ENCODE assay signal across 1 cellular context in the genomic region with DNA sequence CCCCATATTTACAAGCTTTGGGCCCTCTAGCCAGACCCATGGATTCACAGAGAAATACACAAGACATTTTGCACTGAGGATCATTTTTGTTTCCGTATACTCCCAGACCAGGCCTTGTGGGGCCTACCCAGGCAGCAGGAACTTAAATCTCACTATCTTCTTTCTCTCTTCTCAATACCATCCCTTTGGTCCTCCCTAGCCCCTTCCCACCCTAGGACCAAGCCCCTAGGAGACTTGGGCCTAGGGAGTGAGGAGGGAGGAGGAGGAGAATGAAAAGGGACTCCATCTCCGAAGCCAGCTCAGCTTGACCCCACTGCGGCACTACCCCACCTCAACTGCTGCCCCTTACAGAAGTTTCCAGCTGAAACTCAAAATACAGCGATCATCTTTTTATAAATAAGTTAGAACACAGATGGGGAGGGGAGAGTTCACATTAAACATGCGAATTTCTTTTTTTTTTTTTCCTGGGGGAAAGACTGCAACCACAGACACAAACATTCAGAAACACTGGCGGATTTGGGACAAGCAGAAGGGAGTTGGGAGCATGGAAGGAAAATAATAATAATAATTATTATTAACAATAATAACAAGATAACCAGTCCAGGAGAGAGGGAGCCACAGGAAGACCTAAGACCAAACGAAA.
TF ChIP-seq lines count a peak whose summit lies in the region.

No MANE protein-coding gene starts in this region.

TF ChIP-seq in HEK293, 187 proteins besides CTCF, POLR2A, EP300 and RAD21:
- TF ChIP-seq ZNF623 (tag by site-specific recombination; IDR thresholded peaks at IDR 0.05) (no peak), IKZF3 (tag by site-specific recombination; IDR thresholded peaks at IDR 0.05) (no peak), GLIS1 (tag by site-specific recombination; IDR thresholded peaks at IDR 0.05) (no peak), WT1 (tag by site-specific recombination; IDR thresholded peaks at IDR 0.05) (no peak), KLF7 (tag by site-specific recombination; IDR thresholded peaks at IDR 0.05; ENCODE audit: borderline replicate concordance) (no peak), ZNF501 (tag by site-specific recombination; IDR thresholded peaks at IDR 0.05) (no peak), ZNF701 (tag by site-specific recombination; IDR thresholded peaks at IDR 0.05) (no peak), ZNF324 (tag by site-specific recombination; IDR thresholded peaks at IDR 0.05) (no peak), BCL11B (tag by site-specific recombination; IDR thresholded peaks at IDR 0.05; ENCODE audit: low read depth) (no peak), ZBTB1 (tag by site-specific recombination; IDR thresholded peaks at IDR 0.05) (no peak), TCF7L2 (IDR thresholded peaks at IDR 0.05; ENCODE audit: borderline replicate concordance, low read depth, low read length) (no peak), ZNF433 (tag by site-specific recombination; IDR thresholded peaks at IDR 0.05; ENCODE audit: low read depth) (no peak), SCRT1 (tag by site-specific recombination; IDR thresholded peaks at IDR 0.05; ENCODE audit: borderline replicate concordance) (no peak), MYNN (tag by site-specific recombination; IDR thresholded peaks at IDR 0.05; ENCODE audit: borderline replicate concordance) (no peak), ZNF629 (tag by site-specific recombination; IDR thresholded peaks at IDR 0.05) (no peak), ZNF561 (tag by site-specific recombination; IDR thresholded peaks at IDR 0.05; ENCODE audit: borderline replicate concordance) (no peak)
- TF ChIP-seq, protein P1, sequence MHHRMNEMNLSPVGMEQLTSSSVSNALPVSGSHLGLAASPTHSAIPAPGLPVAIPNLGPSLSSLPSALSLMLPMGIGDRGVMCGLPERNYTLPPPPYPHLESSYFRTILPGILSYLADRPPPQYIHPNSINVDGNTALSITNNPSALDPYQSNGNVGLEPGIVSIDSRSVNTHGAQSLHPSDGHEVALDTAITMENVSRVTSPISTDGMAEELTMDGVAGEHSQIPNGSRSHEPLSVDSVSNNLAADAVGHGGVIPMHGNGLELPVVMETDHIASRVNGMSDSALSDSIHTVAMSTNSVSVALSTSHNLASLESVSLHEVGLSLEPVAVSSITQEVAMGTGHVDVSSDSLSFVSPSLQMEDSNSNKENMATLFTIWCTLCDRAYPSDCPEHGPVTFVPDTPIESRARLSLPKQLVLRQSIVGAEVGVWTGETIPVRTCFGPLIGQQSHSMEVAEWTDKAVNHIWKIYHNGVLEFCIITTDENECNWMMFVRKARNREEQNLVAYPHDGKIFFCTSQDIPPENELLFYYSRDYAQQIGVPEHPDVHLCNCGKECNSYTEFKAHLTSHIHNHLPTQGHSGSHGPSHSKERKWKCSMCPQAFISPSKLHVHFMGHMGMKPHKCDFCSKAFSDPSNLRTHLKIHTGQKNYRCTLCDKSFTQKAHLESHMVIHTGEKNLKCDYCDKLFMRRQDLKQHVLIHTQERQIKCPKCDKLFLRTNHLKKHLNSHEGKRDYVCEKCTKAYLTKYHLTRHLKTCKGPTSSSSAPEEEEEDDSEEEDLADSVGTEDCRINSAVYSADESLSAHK (tag by site-specific recombination; IDR thresholded peaks at IDR 0.05), result no peak
- TF ChIP-seq, protein P2, sequence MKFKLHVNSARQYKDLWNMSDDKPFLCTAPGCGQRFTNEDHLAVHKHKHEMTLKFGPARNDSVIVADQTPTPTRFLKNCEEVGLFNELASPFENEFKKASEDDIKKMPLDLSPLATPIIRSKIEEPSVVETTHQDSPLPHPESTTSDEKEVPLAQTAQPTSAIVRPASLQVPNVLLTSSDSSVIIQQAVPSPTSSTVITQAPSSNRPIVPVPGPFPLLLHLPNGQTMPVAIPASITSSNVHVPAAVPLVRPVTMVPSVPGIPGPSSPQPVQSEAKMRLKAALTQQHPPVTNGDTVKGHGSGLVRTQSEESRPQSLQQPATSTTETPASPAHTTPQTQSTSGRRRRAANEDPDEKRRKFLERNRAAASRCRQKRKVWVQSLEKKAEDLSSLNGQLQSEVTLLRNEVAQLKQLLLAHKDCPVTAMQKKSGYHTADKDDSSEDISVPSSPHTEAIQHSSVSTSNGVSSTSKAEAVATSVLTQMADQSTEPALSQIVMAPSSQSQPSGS (tag by site-specific recombination; IDR thresholded peaks at IDR 0.05; ENCODE audit: low read depth), result no peak
- TF ChIP-seq, protein P3, sequence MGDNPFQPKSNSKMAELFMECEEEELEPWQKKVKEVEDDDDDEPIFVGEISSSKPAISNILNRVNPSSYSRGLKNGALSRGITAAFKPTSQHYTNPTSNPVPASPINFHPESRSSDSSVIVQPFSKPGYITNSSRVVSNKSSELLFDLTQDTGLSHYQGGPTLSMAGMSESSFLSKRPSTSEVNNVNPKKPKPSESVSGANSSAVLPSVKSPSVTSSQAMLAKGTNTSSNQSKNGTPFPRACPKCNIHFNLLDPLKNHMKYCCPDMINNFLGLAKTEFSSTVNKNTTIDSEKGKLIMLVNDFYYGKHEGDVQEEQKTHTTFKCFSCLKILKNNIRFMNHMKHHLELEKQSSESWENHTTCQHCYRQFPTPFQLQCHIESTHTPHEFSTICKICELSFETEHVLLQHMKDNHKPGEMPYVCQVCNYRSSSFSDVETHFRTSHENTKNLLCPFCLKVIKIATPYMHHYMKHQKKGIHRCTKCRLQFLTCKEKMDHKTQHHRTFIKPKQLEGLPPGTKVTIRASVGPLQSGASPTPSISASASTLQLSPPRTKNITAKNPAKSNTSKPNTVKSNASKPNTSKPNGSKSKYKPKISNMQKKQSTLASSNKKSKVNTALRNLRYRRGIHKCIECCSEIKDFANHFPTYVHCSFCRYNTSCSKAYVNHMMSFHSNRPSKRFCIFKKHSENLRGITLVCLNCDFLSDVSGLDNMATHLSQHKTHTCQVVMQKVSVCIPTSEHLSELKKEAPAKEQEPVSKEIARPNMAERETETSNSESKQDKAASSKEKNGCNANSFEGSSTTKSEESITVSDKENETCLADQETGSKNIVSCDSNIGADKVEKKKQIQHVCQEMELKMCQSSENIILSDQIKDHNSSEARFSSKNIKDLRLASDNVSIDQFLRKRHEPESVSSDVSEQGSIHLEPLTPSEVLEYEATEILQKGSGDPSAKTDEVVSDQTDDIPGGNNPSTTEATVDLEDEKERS (tag by site-specific recombination; IDR thresholded peaks at IDR 0.05), result no peak
- TF ChIP-seq, protein P4, sequence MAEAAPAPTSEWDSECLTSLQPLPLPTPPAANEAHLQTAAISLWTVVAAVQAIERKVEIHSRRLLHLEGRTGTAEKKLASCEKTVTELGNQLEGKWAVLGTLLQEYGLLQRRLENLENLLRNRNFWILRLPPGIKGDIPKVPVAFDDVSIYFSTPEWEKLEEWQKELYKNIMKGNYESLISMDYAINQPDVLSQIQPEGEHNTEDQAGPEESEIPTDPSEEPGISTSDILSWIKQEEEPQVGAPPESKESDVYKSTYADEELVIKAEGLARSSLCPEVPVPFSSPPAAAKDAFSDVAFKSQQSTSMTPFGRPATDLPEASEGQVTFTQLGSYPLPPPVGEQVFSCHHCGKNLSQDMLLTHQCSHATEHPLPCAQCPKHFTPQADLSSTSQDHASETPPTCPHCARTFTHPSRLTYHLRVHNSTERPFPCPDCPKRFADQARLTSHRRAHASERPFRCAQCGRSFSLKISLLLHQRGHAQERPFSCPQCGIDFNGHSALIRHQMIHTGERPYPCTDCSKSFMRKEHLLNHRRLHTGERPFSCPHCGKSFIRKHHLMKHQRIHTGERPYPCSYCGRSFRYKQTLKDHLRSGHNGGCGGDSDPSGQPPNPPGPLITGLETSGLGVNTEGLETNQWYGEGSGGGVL (tag by site-specific recombination; IDR thresholded peaks at IDR 0.05), result no peak
TF ChIP-seq in HEK293: peak in this region for 0.
